ENCODE assay signal across 20 cellular contexts in genomic region chr2:223418800-223419199, GRCh38.
"Had no signal": no experiment of that assay in that cellular context is flagged by ENCODE, and none has a peak within 500 bp of the region (broad histone marks: within the 10 kb centered on the region; RNA-seq: fewer than 3 reads in every experiment).

No MANE protein-coding gene starts in this region.

- H3K9me3 ChIP-seq: Peyer's patch, SJCRH30 had no signal

- H3K36me3 ChIP-seq: Peyer's patch, SJCRH30 had no signal

- H3K4me3 ChIP-seq: Peyer's patch, SJCRH30 had no signal

- H3K27ac ChIP-seq: Peyer's patch, RWPE1, SJCRH30 had no signal

- H3K4me1 ChIP-seq: Peyer's patch, SJCRH30 had no signal

- H3K27me3 ChIP-seq: Peyer's patch had no signal

- ATAC-seq: activated CD8-positive, alpha-beta memory T cell treated with anti-CD3 and anti-CD28 coated beads, Interleukin-2, amount 10 ng/mL, durations not matched to agents 7 days and 5 days; SK-N-SH treated with all-trans-retinoic acid at 6 μM for 48 hours; WTC11 had no signal

- DNase-seq: activated CD4-positive, alpha-beta T cell treated with anti-CD3 and anti-CD28 coated beads for 48 hours; activated CD4-positive, alpha-beta T cell treated with anti-CD3 and anti-CD28 coated beads, Interleukin-2, amount 50 U/mL, for 48 hours; activated CD4-positive, CD25-positive, alpha-beta regulatory T cell treated with anti-CD3 and anti-CD28 coated beads, Interleukin-2, amount 50 U/mL, for 72 hours; activated CD8-positive, alpha-beta memory T cell treated with anti-CD3 and anti-CD28 coated beads, Interleukin-2, amount 10 ng/mL, durations not matched to agents 7 days and 5 days; activated effector memory CD4-positive, alpha-beta T cell treated with Interleukin-2 at 50 U/mL for 16 hours; activated naive CD4-positive, alpha-beta T cell; activated T-cell treated with anti-CD3 and anti-CD28 coated beads, Interleukin-2, amount 50 U/mL, for 24 hours; Kasumi-1; KBM-7; NCI-H1930; NCI-H2171 treated with DMSO at 0.1 percent for 48 hours; NCI-H226; NCI-H510A treated with DMSO at 0.1 percent for 48 hours; NCI-H69; Peyer's patch; Right ventricle myocardium superior; SJCRH30 had no signal
